Comparison of ENCODE assay signal across 19 cellular contexts in genomic region chr15:90757461-90757860, GRCh38. TPM values are rescaled to one million over a fixed set of nuclear protein-coding genes. Genes with fewer than 3 reads are reported as not detected.
A peak's percentile ranks its signal among the peaks of the same experiment; 100 is the strongest.
DNase-seq lines count a peak whose midpoint lies in the region; ATAC-seq, FAIRE-seq and TF ChIP-seq lines count a peak whose summit lies in the region.
"Had no signal": no experiment of that assay in that cellular context is flagged by ENCODE, and none has a peak within 500 bp of the region (broad histone marks: within the 10 kb centered on the region; RNA-seq: fewer than 3 reads in every experiment).

No MANE protein-coding gene starts in this region.

- H3K4me1 ChIP-seq in endothelial cell of umbilical vein (ENCODE audit: control insufficient read depth, extremely low read depth, insufficient read depth, low read length) = peaks cover 5% of the 10 kb centered on the region

- intact Hi-C loops in endothelial cell of umbilical vein (cut with micrococcal nuclease) = no loop called here
- intact Hi-C loops in activated naive CD4-positive, alpha-beta T cell treated with anti-CD3 and anti-CD28 coated beads for 36 hours (cut with micrococcal nuclease) = no loop called here

- TF ChIP-seq POLR2A in endothelial cell of umbilical vein (IDR thresholded peaks at IDR 0.05; ENCODE audit: low read depth, low read length) = no peak

- no peak overlapping the region for H3K4me3 Mint-ChIP-seq in activated naive CD4-positive, alpha-beta T cell treated with anti-CD3 and anti-CD28 coated beads, Interleukin-2, amount 10 ng/mL, durations not matched to agents 7 days and 5 days
- no peak overlapping the region for H3K4me3 Mint-ChIP-seq in T-helper 17 cell
- H3K4me3 Mint-ChIP-seq in activated naive CD4-positive, alpha-beta T cell treated with anti-CD3 and anti-CD28 coated beads for 36 hours = no peak overlapping the region
- H3K4me3 Mint-ChIP-seq: CD4-positive, alpha-beta T cell; IgD-negative memory B cell had no signal

- no peak for DNase-seq in activated naive CD4-positive, alpha-beta T cell treated with anti-CD3 and anti-CD28 coated beads, Interleukin-2, amount 50 U/mL, for 72 hours (ENCODE audit: low spot score in 2 of 2)
- no peak for DNase-seq in activated naive CD4-positive, alpha-beta T cell treated with anti-CD3 and anti-CD28 coated beads, Interleukin-2, amount 10 ng/mL, durations not matched to agents 7 days and 5 days
- DNase-seq in T-helper 17 cell (no peak), endothelial cell of umbilical vein (ENCODE audit: low read depth, low spot score) (no peak), substantia nigra (lab: John Stamatoyannopoulos, UW) (no peak)
- no peak for DNase-seq in activated naive CD4-positive, alpha-beta T cell treated with anti-CD3 and anti-CD28 coated beads for 36 hours
- DNase-seq: activated CD4-positive, alpha-beta T cell treated with anti-CD3 and anti-CD28 coated beads for 48 hours; activated T-cell treated with anti-CD3 and anti-CD28 coated beads, Interleukin-2, amount 50 U/mL, for 1 hour; CD4-positive, alpha-beta T cell; cortex of kidney; mucosa of descending colon; NCI-H1436; NCI-H526; retina; stimulated activated CD4-positive, alpha-beta T cell treated with anti-CD3 and anti-CD28 coated beads, Interleukin-12 subunit alpha, Interleukin-12 subunit beta, amount 100 ng/mL, for 4 hours had no signal

- H3K9me3 Mint-ChIP-seq in activated naive CD4-positive, alpha-beta T cell treated with anti-CD3 and anti-CD28 coated beads, Interleukin-2, amount 50 U/mL, for 72 hours = no peaks in the 10 kb centered on the region
- no peaks in the 10 kb centered on the region for H3K9me3 Mint-ChIP-seq in activated naive CD4-positive, alpha-beta T cell treated with anti-CD3 and anti-CD28 coated beads, Interleukin-2, amount 10 ng/mL, durations not matched to agents 7 days and 5 days
- no peaks in the 10 kb centered on the region for H3K9me3 Mint-ChIP-seq in activated naive CD4-positive, alpha-beta T cell treated with anti-CD3 and anti-CD28 coated beads for 36 hours
- H3K9me3 Mint-ChIP-seq: CD4-positive, alpha-beta T cell; IgD-negative memory B cell had no signal

- no TSS peak for BruUV-seq in endothelial cell of umbilical vein (replicated peaks; lab: Mats Ljungman, UMichigan)

- H3K36me3 ChIP-seq in endothelial cell of umbilical vein (ENCODE audit: control insufficient read depth in 2 of 2, extremely low read depth in 1 of 2, insufficient read depth in 2 of 2, low read length in 2 of 2) = no peaks in the 10 kb centered on the region

- no peak for ATAC-seq in activated naive CD4-positive, alpha-beta T cell treated with anti-CD3 and anti-CD28 coated beads, Interleukin-2, amount 50 U/mL, for 72 hours
- no peak for ATAC-seq in T-helper 17 cell
- ATAC-seq in HG03439 (IDR thresholded peaks at IDR 0.05; ENCODE audit: unreplicated experiment) = no peak
- ATAC-seq: mucosa of descending colon had no signal

- H3K36me3 Mint-ChIP-seq in activated naive CD4-positive, alpha-beta T cell treated with anti-CD3 and anti-CD28 coated beads, Interleukin-2, amount 50 U/mL, for 72 hours = peaks cover 26 to 48% of the 10 kb centered on the region in 2 donors
- H3K36me3 Mint-ChIP-seq in activated naive CD4-positive, alpha-beta T cell treated with anti-CD3 and anti-CD28 coated beads, Interleukin-2, amount 10 ng/mL, durations not matched to agents 7 days and 5 days = peaks cover 63% of the 10 kb centered on the region
- peaks cover 15% of the 10 kb centered on the region for H3K36me3 Mint-ChIP-seq in T-helper 17 cell (ENCODE audit: low read depth)
- peaks cover 51% of the 10 kb centered on the region for H3K36me3 Mint-ChIP-seq in activated naive CD4-positive, alpha-beta T cell treated with anti-CD3 and anti-CD28 coated beads for 36 hours (ENCODE audit: low read depth)

- no peak overlapping the region for H3K4me2 ChIP-seq in endothelial cell of umbilical vein (ENCODE audit: insufficient read depth, low read length)

- POLR2A ChIA-PET in endothelial cell of umbilical vein (lab: Charles Lee) = interaction anchor here (1.0 kb wide), 1 partner anchor 41 kb away, joined by 3 read pairs; the partner anchor contains the start of gene BLM

- no peak overlapping the region for H3K4me3 ChIP-seq in endothelial cell of umbilical vein (replicated peaks in 1 of 3; ENCODE audit: insufficient read depth in 1 of 3, low read depth in 1 of 3, low read length in 3 of 3)
- H3K4me3 ChIP-seq: mucosa of descending colon had no signal

- dilution Hi-C loops in endothelial cell of umbilical vein (cut with MboI; ENCODE audit: extremely low pct_ligation_motif_present, low sequenced_read_pairs) = no loop called here

- H3K27ac ChIP-seq in endothelial cell of umbilical vein (ENCODE audit: insufficient read depth, low read depth, low read length) (no peak overlapping the region), substantia nigra (ENCODE audit: low read depth, low read length, poor library complexity, severe bottlenecking) (peak overlapping the region; percentile 31)
- H3K27ac ChIP-seq: HL-60 had no signal

- H3K9me1 ChIP-seq in endothelial cell of umbilical vein (replicated peaks; ENCODE audit: control insufficient read depth, extremely low read depth, insufficient read depth, low read length) = no peaks in the 10 kb centered on the region

- H3K4me1 Mint-ChIP-seq in activated naive CD4-positive, alpha-beta T cell treated with anti-CD3 and anti-CD28 coated beads, Interleukin-2, amount 10 ng/mL, durations not matched to agents 7 days and 5 days = peaks cover 15% of the 10 kb centered on the region
- peaks cover 5% of the 10 kb centered on the region for H3K4me1 Mint-ChIP-seq in T-helper 17 cell
- peaks cover 5% of the 10 kb centered on the region for H3K4me1 Mint-ChIP-seq in activated naive CD4-positive, alpha-beta T cell treated with anti-CD3 and anti-CD28 coated beads for 36 hours (ENCODE audit: low read depth)

- peak overlapping the region; percentile 3 to 87 for H3K27ac Mint-ChIP-seq in activated naive CD4-positive, alpha-beta T cell treated with anti-CD3 and anti-CD28 coated beads, Interleukin-2, amount 50 U/mL, for 72 hours
- no peak overlapping the region for H3K27ac Mint-ChIP-seq in activated naive CD4-positive, alpha-beta T cell treated with anti-CD3 and anti-CD28 coated beads, Interleukin-2, amount 10 ng/mL, durations not matched to agents 7 days and 5 days
- H3K27ac Mint-ChIP-seq in T-helper 17 cell = peak overlapping the region; percentile 43
- H3K27ac Mint-ChIP-seq in activated naive CD4-positive, alpha-beta T cell treated with anti-CD3 and anti-CD28 coated beads for 36 hours = no peak overlapping the region
- H3K27ac Mint-ChIP-seq: CD4-positive, alpha-beta T cell had no signal

- H3K27me3 ChIP-seq in endothelial cell of umbilical vein (ENCODE audit: control insufficient read depth in 2 of 2, insufficient read depth in 2 of 2, low read length in 2 of 2) = no peaks in the 10 kb centered on the region

- TF ChIP-seq CTCF in endothelial cell of umbilical vein (IDR thresholded peaks at IDR 0.05; ENCODE audit: extremely low read depth in 1 of 2, insufficient read depth in 1 of 2, low read depth in 1 of 2, low read length in 2 of 2) = no peak

- H3K9ac ChIP-seq in endothelial cell of umbilical vein (replicated peaks; ENCODE audit: extremely low read depth, insufficient read depth, low read length) = no peak overlapping the region

- CTCF ChIA-PET in activated naive CD4-positive, alpha-beta T cell treated with anti-CD3 and anti-CD28 coated beads, Interleukin-2, amount 10 ng/mL, durations not matched to agents 7 days and 5 days (lab: Charles Lee) = interaction anchor here (1.5 kb wide), 1 partner anchor 24 kb away, joined by 3 read pairs; no protein-coding TSS in a partner anchor
- CTCF ChIA-PET in endothelial cell of umbilical vein (lab: Charles Lee) = interaction anchor here (1.0 kb wide), 1 partner anchor 12 kb away, joined by 3 read pairs; no protein-coding TSS in a partner anchor
- CTCF ChIA-PET in activated naive CD4-positive, alpha-beta T cell treated with anti-CD3 and anti-CD28 coated beads for 36 hours (lab: Charles Lee) = interaction anchor here (0.7 kb wide), 1 partner anchor 154 kb away, joined by 3 read pairs; no protein-coding TSS in a partner anchor

- FAIRE-seq in endothelial cell of umbilical vein (lab: Jason Lieb, UNC) = no peak
- FAIRE-seq: TTC549 had no signal

- no peaks in the 10 kb centered on the region for H3K79me2 ChIP-seq in endothelial cell of umbilical vein (ENCODE audit: control insufficient read depth, insufficient read depth, low read length)

- no peaks in the 10 kb centered on the region for H3K27me3 Mint-ChIP-seq in activated naive CD4-positive, alpha-beta T cell treated with anti-CD3 and anti-CD28 coated beads, Interleukin-2, amount 10 ng/mL, durations not matched to agents 7 days and 5 days
- H3K27me3 Mint-ChIP-seq in T-helper 17 cell = no peaks in the 10 kb centered on the region
- H3K27me3 Mint-ChIP-seq in activated naive CD4-positive, alpha-beta T cell treated with anti-CD3 and anti-CD28 coated beads for 36 hours (ENCODE audit: low read depth) = no peaks in the 10 kb centered on the region
- H3K27me3 Mint-ChIP-seq: CD4-positive, alpha-beta T cell; IgD-negative memory B cell had no signal

- H4K20me1 ChIP-seq in endothelial cell of umbilical vein (replicated peaks; ENCODE audit: control insufficient read depth, extremely low read depth, insufficient read depth, low read length) = no peaks in the 10 kb centered on the region

- H2AFZ ChIP-seq in endothelial cell of umbilical vein (ENCODE audit: low read depth, low read length) = peak overlapping the region; percentile 31

- no peaks in the 10 kb centered on the region for H3K9me3 ChIP-seq in T-helper 17 cell (ENCODE audit: control insufficient read depth, low read length, poor library complexity, severe bottlenecking)
- no peaks in the 10 kb centered on the region for H3K9me3 ChIP-seq in endothelial cell of umbilical vein (replicated peaks; ENCODE audit: control insufficient read depth, insufficient read depth, low read length)
- H3K9me3 ChIP-seq: mucosa of descending colon had no signal

TF ChIP-seq in endothelial cell of umbilical vein, 7 proteins besides CTCF, POLR2A, EP300 and RAD21 (continues in another document):
- TF ChIP-seq GATA2 (IDR thresholded peaks at IDR 0.05; ENCODE audit: insufficient read depth, insufficient read length, low read depth, low read length) = no peak
- no peak for TF ChIP-seq MYC (IDR thresholded peaks at IDR 0.05; ENCODE audit: low read depth, low read length)

RNA-seq across cellular contexts. Expression of gene BLM, which starts 40.3 kb away (rescaled TPM):
- total RNA-seq in activated naive CD4-positive, alpha-beta T cell treated with anti-CD3 and anti-CD28 coated beads, Interleukin-2, amount 50 U/mL, for 72 hours = 10 to 100 TPM; 71.9 to 79.6 TPM
- 1 to 10 TPM; 7.8 to 8.8 TPM for total RNA-seq in T-helper 17 cell
- total RNA-seq in endothelial cell of umbilical vein = 17.3 and 18.6 TPM in 2 replicates
- 3.2 and 3.8 TPM in 2 replicates for polyA plus RNA-seq in endothelial cell of umbilical vein
- 4.4 and 5.0 TPM in 2 replicates for polyA plus RNA-seq in endothelial cell of umbilical vein (2011; cell fraction: cytosol; rRNA removed)
- 11.0 and 16.9 TPM in 2 replicates for polyA plus RNA-seq in endothelial cell of umbilical vein (2011; cell fraction: nucleus; rRNA removed)
- 4.4 and 6.8 TPM in 2 replicates for polyA plus RNA-seq in endothelial cell of umbilical vein (2012)
- 12.0 and 16.0 TPM in 2 replicates for polyA minus RNA-seq in endothelial cell of umbilical vein
- 13.8 TPM for polyA minus RNA-seq in endothelial cell of umbilical vein (2011; cell fraction: cytosol; rRNA and poly(A)+ RNA removed)
- 4.9 and 16.2 TPM in 2 replicates for polyA minus RNA-seq in endothelial cell of umbilical vein (2011; cell fraction: nucleus; rRNA and poly(A)+ RNA removed)
- 10 to 100 TPM; 62.9 to 70.4 TPM for total RNA-seq in activated naive CD4-positive, alpha-beta T cell treated with anti-CD3 and anti-CD28 coated beads for 36 hours

Comparison
In these comparisons a context has a peak if more than half of its experiments do, and no peak if none do; other contexts are left out.
1. H3K27ac Mint-ChIP-seq: peak in activated naive CD4-positive, alpha-beta T cell treated with anti-CD3 and anti-CD28 coated beads, Interleukin-2, amount 50 U/mL, for 72 hours (2 of 2) and T-helper 17 cell (single experiment); none in activated naive CD4-positive, alpha-beta T cell treated with anti-CD3 and anti-CD28 coated beads, Interleukin-2, amount 10 ng/mL, durations not matched to agents 7 days and 5 days (single experiment) and activated naive CD4-positive, alpha-beta T cell treated with anti-CD3 and anti-CD28 coated beads for 36 hours (single experiment).